In genomic region chr12:38905480-38906351, GRCh38 we compare ENCODE assay signal across 8 cellular contexts. TPM values are rescaled to one million over a fixed set of nuclear protein-coding genes. Genes with fewer than 3 reads are reported as not detected.
DNase-seq lines count a peak whose midpoint lies in the region; ATAC-seq and TF ChIP-seq lines count a peak whose summit lies in the region.

Gene CPNE8, minus strand, starts transcription at chr12:38905591. Its CDS starts 57 bp downstream, at chr12:38905534.

- H3K9ac ChIP-seq in HUES6 (ENCODE audit: low read length) = peak within 1 kb of the TSS; percentile 84

- H3K9me3 ChIP-seq in HUES6 (ENCODE audit: control insufficient read depth, insufficient read depth, low read depth, low read length) = no peaks in the 10 kb centered on the region

- no peak for TF ChIP-seq CTCF in coronary artery (IDR thresholded peaks at IDR 0.05)

- peaks cover 6% of the 10 kb centered on the region; the same call in 1 of the 2 replicates for H3K27me3 ChIP-seq in HUES6 (ENCODE audit: control insufficient read depth, insufficient read depth, low read length)

- peaks cover 3% of the 10 kb centered on the region; the same call in 1 of the 2 replicates for H3K4me1 ChIP-seq in HUES6 (ENCODE audit: control insufficient read depth, insufficient read depth, low read length)

- intact Hi-C loops in left colon (cut with DNase I, micrococcal nuclease) = no loop called here

- H3K36me3 ChIP-seq in HUES6 (ENCODE audit: control insufficient read depth, insufficient read depth, low read length) = no peaks in the 10 kb centered on the region

- H3K27ac ChIP-seq in HUES6 (ENCODE audit: low read depth, low read length) = no peak within 1 kb of the TSS; the same call in 1 of the 2 replicates
- H3K27ac ChIP-seq in coronary artery = peak within 1 kb of the TSS; percentile 94 to 96

- H3K4me3 ChIP-seq in HUES6 (ENCODE audit: low read depth, low read length) = peak within 1 kb of the TSS; percentile 94
- peak within 1 kb of the TSS; percentile 87 for H3K4me3 ChIP-seq in coronary artery

- DNase-seq in DMS53 treated with DMSO at 0.1 percent for 48 hours (lab: John Stamatoyannopoulos, UW; ENCODE audit: unreplicated experiment) (peak; percentile 73), coronary artery (ENCODE audit: low spot score) (peak; percentile 94), left colon (peak; percentile 83 to 90), NCI-H2107 treated with DMSO at 0.1 percent for 48 hours (lab: John Stamatoyannopoulos, UW; ENCODE audit: unreplicated experiment) (no peak)
- peak; percentile 20 to 46 for DNase-seq in activated CD4-positive, alpha-beta T cell treated with anti-CD3 and anti-CD28 coated beads for 4 hours
- peak; percentile 14 to 21 for DNase-seq in stimulated activated CD4-positive, alpha-beta T cell treated with anti-CD3 and anti-CD28 coated beads, Interleukin-15, amount 100 ng/mL, for 48 hours (ENCODE audit: low read depth in 2 of 2)

- peak; percentile 54 for ATAC-seq in GM21576 (IDR thresholded peaks at IDR 0.05; ENCODE audit: unreplicated experiment)
- ATAC-seq in left colon = peak; percentile 74

RNA-seq across cellular contexts. Expression of gene CPNE8, which starts in this region (rescaled TPM):
- 10 to 100 TPM; 30.6 to 32.4 TPM for total RNA-seq in left colon
